Comparison of ENCODE assay signal across 14 cellular contexts in genomic region chr17:36085710-36086268, GRCh38. TPM values are rescaled to one million over a fixed set of nuclear protein-coding genes. Genes with fewer than 3 reads are reported as not detected.
DNase-seq lines count a peak whose midpoint lies in the region; ATAC-seq and TF ChIP-seq lines count a peak whose summit lies in the region.
"Had no signal": no experiment of that assay in that cellular context is flagged by ENCODE, and none has a peak within 500 bp of the region (broad histone marks: within the 10 kb centered on the region; RNA-seq: fewer than 3 reads in every experiment).

No MANE protein-coding gene starts in this region.

- no peaks in the 10 kb centered on the region for H3K9me3 ChIP-seq in DND-41 (ENCODE audit: insufficient read depth, low read length, severe bottlenecking)
- H3K9me3 ChIP-seq in mucosa of descending colon, result no peaks in the 10 kb centered on the region
- H3K9me3 ChIP-seq in esophagus squamous epithelium, result no peaks in the 10 kb centered on the region
- no peaks in the 10 kb centered on the region for H3K9me3 ChIP-seq in smooth muscle cell (replicated peaks; ENCODE audit: low read depth)
- H3K9me3 ChIP-seq: sigmoid colon, SJSA1 had no signal

- WGBS in esophagus squamous epithelium, 2 donors, result 22 to 40% methylated on average over 2 of the region's 2 CpGs
- WGBS in smooth muscle cell (ENCODE audit: low lambda C conversion rate), result 65% methylated on average over 2 of the region's 2 CpGs

- DNase-seq in DND-41, result no peak
- DNase-seq in MV-4-11 (lab: John Stamatoyannopoulos, UW), result peak; percentile 91
- DNase-seq in choroid plexus epithelial cell (ENCODE audit: low read depth), result peak; percentile 41
- DNase-seq in mucosa of descending colon, result no peak
- DNase-seq in esophagus squamous epithelium (lab: John Stamatoyannopoulos, UW), result no peak
- no peak for DNase-seq in activated T-helper 2 cell treated with anti-CD3 and anti-CD28 coated beads, Interferon-gamma antibody, Interleukin-2, Interleukin-4, amounts not matched to agents 10 μg/mL and 5 μg/mL and 100 μg/mL, durations not matched to agents 14 hours and 24 hours and 36 hours (ENCODE audit: low spot score)
- no peak for DNase-seq in smooth muscle cell (lab: John Stamatoyannopoulos, UW; ENCODE audit: unreplicated experiment)
- DNase-seq: activated CD4-positive, alpha-beta T cell treated with anti-CD3 and anti-CD28 coated beads, Interleukin-2, amount 10 ng/mL, durations not matched to agents 7 days and 5 days; CD4-positive, alpha-beta T cell; dermis blood vessel endothelial cell; sigmoid colon had no signal

- H3K27me3 Mint-ChIP-seq in activated T-helper 2 cell treated with anti-CD3 and anti-CD28 coated beads, Interferon-gamma antibody, Interleukin-2, Interleukin-4, amounts not matched to agents 10 μg/mL and 5 μg/mL and 100 μg/mL, durations not matched to agents 14 hours and 24 hours and 36 hours (ENCODE audit: low read depth), result peaks cover 13% of the 10 kb centered on the region

- no peaks in the 10 kb centered on the region for H3K36me3 Mint-ChIP-seq in activated T-helper 2 cell treated with anti-CD3 and anti-CD28 coated beads, Interferon-gamma antibody, Interleukin-2, Interleukin-4, amounts not matched to agents 10 μg/mL and 5 μg/mL and 100 μg/mL, durations not matched to agents 14 hours and 24 hours and 36 hours (ENCODE audit: low read depth)
- H3K36me3 Mint-ChIP-seq: activated naive CD4-positive, alpha-beta T cell treated with anti-CD3 and anti-CD28 coated beads, Interleukin-2, amount 50 U/mL, for 72 hours had no signal

- no peaks in the 10 kb centered on the region for H3K79me2 ChIP-seq in DND-41 (ENCODE audit: insufficient read depth, low read length)
- no peaks in the 10 kb centered on the region for H3K79me2 ChIP-seq in smooth muscle cell (ENCODE audit: low read depth)

- ATAC-seq in DND-41 (ENCODE audit: insufficient read depth, low read depth) (peak; percentile 48), mucosa of descending colon (peak; percentile 35), HG03135 (IDR thresholded peaks at IDR 0.05; ENCODE audit: unreplicated experiment) (no peak)
- ATAC-seq: activated naive CD4-positive, alpha-beta T cell treated with anti-CD3 and anti-CD28 coated beads, Interleukin-2, amount 50 U/mL, for 72 hours had no signal

- H3K4me1 ChIP-seq in DND-41 (ENCODE audit: insufficient read depth, low read length) (peaks cover 44% of the 10 kb centered on the region), mucosa of descending colon (ENCODE audit: low read depth) (no peaks in the 10 kb centered on the region), esophagus squamous epithelium (peaks cover 0 to 5% (median 0%) of the 10 kb centered on the region in 3 donors), smooth muscle cell (ENCODE audit: low read depth) (no peaks in the 10 kb centered on the region)
- H3K4me1 ChIP-seq: sigmoid colon, SJSA1 had no signal

- H3K27me3 ChIP-seq in DND-41 (ENCODE audit: insufficient read depth, low read length, poor library complexity), result peaks cover 3% of the 10 kb centered on the region
- peaks cover 0 to 18% (median 0%) of the 10 kb centered on the region in 4 donors for H3K27me3 ChIP-seq in esophagus squamous epithelium
- no peaks in the 10 kb centered on the region for H3K27me3 ChIP-seq in smooth muscle cell (ENCODE audit: low read depth)
- H3K27me3 ChIP-seq: SJSA1 had no signal

- H3K27ac ChIP-seq in DND-41 (ENCODE audit: low read length) (peak overlapping the region; percentile 47; the same call in 1 of the 2 replicates), esophagus squamous epithelium (no peak overlapping the region), smooth muscle cell (ENCODE audit: low read depth) (no peak overlapping the region)
- H3K27ac ChIP-seq: sigmoid colon, SJSA1 had no signal

- H3K27ac Mint-ChIP-seq in activated T-helper 2 cell treated with anti-CD3 and anti-CD28 coated beads, Interferon-gamma antibody, Interleukin-2, Interleukin-4, amounts not matched to agents 10 μg/mL and 5 μg/mL and 100 μg/mL, durations not matched to agents 14 hours and 24 hours and 36 hours, result no peak overlapping the region
- H3K27ac Mint-ChIP-seq: activated CD4-positive, alpha-beta T cell treated with anti-CD3 and anti-CD28 coated beads, Interleukin-2, amount 10 ng/mL, durations not matched to agents 7 days and 5 days; CD4-positive, alpha-beta T cell had no signal

- no peak for TF ChIP-seq CTCF in DND-41 (IDR thresholded peaks at IDR 0.05; ENCODE audit: borderline replicate concordance, extremely low read depth, low read length, poor library complexity, severe bottlenecking)
- TF ChIP-seq CTCF in choroid plexus epithelial cell (conservative IDR thresholded peaks at IDR 0.05; ENCODE audit: low read depth, low read length), result no peak
- TF ChIP-seq CTCF in mucosa of descending colon (IDR thresholded peaks at IDR 0.05), result no peak
- no peak for TF ChIP-seq CTCF in esophagus squamous epithelium (IDR thresholded peaks at IDR 0.05)
- TF ChIP-seq CTCF in smooth muscle cell (IDR thresholded peaks at IDR 0.05; ENCODE audit: borderline replicate concordance, insufficient read depth, poor library complexity, severe bottlenecking), result no peak

- intact Hi-C loops in mucosa of descending colon (cut with DNase I, micrococcal nuclease) (no loop called here), esophagus squamous epithelium (cut with DNase I) (no loop called here)
- intact Hi-C loops in activated T-helper 2 cell treated with anti-CD3 and anti-CD28 coated beads, Interferon-gamma antibody, Interleukin-2, Interleukin-4, amounts not matched to agents 10 μg/mL and 5 μg/mL and 100 μg/mL, durations not matched to agents 14 hours and 24 hours and 36 hours (cut with micrococcal nuclease), result no loop called here

- no peak overlapping the region for H3K4me3 ChIP-seq in DND-41 (ENCODE audit: low read depth in 1 of 2, low read length in 2 of 2)
- H3K4me3 ChIP-seq in choroid plexus epithelial cell (ENCODE audit: low read depth, low read length), result no peak overlapping the region
- H3K4me3 ChIP-seq in mucosa of descending colon, result no peak overlapping the region
- H3K4me3 ChIP-seq in esophagus squamous epithelium, result no peak overlapping the region
- no peak overlapping the region for H3K4me3 ChIP-seq in smooth muscle cell
- H3K4me3 ChIP-seq: sigmoid colon, SJSA1 had no signal

- H3K36me3 ChIP-seq in DND-41 (ENCODE audit: insufficient read depth, low read length) (no peaks in the 10 kb centered on the region), mucosa of descending colon (ENCODE audit: low read depth) (no peaks in the 10 kb centered on the region), esophagus squamous epithelium (no peaks in the 10 kb centered on the region), smooth muscle cell (ENCODE audit: low read depth) (no peaks in the 10 kb centered on the region)
- H3K36me3 ChIP-seq: sigmoid colon, SJSA1 had no signal

- H4K20me1 ChIP-seq in DND-41 (ENCODE audit: insufficient read depth, low read length) (no peaks in the 10 kb centered on the region), smooth muscle cell (ENCODE audit: low read depth) (no peaks in the 10 kb centered on the region)

- H3K4me2 ChIP-seq in DND-41 (ENCODE audit: insufficient read depth, low read length), result no peak overlapping the region
- H3K4me2 ChIP-seq in smooth muscle cell, result no peak overlapping the region

- no peak overlapping the region for H3K4me3 Mint-ChIP-seq in activated T-helper 2 cell treated with anti-CD3 and anti-CD28 coated beads, Interferon-gamma antibody, Interleukin-2, Interleukin-4, amounts not matched to agents 10 μg/mL and 5 μg/mL and 100 μg/mL, durations not matched to agents 14 hours and 24 hours and 36 hours (ENCODE audit: low read depth)
- H3K4me3 Mint-ChIP-seq: activated CD4-positive, alpha-beta T cell treated with anti-CD3 and anti-CD28 coated beads, Interleukin-2, amount 10 ng/mL, durations not matched to agents 7 days and 5 days; CD4-positive, alpha-beta T cell had no signal

- TF ChIP-seq POLR2A in esophagus squamous epithelium (IDR thresholded peaks at IDR 0.05), result no peak

- no peaks in the 10 kb centered on the region for H3K9me3 Mint-ChIP-seq in activated T-helper 2 cell treated with anti-CD3 and anti-CD28 coated beads, Interferon-gamma antibody, Interleukin-2, Interleukin-4, amounts not matched to agents 10 μg/mL and 5 μg/mL and 100 μg/mL, durations not matched to agents 14 hours and 24 hours and 36 hours
- H3K9me3 Mint-ChIP-seq: activated CD4-positive, alpha-beta T cell treated with anti-CD3 and anti-CD28 coated beads, Interleukin-2, amount 10 ng/mL, durations not matched to agents 7 days and 5 days; activated naive CD4-positive, alpha-beta T cell treated with anti-CD3 and anti-CD28 coated beads, Interleukin-2, amount 50 U/mL, for 72 hours; CD4-positive, alpha-beta T cell had no signal

- H2AFZ ChIP-seq in DND-41 (ENCODE audit: low read depth, low read length) (peak overlapping the region; percentile 56), smooth muscle cell (ENCODE audit: low read depth) (no peak overlapping the region)

- H3F3A ChIP-seq in smooth muscle cell (ENCODE audit: low read depth), result no peaks in the 10 kb centered on the region

- H3K9ac ChIP-seq in DND-41 (ENCODE audit: low read depth, low read length), result no peak overlapping the region
- no peak overlapping the region for H3K9ac ChIP-seq in smooth muscle cell (ENCODE audit: low read depth)

- peaks cover 47% of the 10 kb centered on the region for H3K4me1 Mint-ChIP-seq in activated T-helper 2 cell treated with anti-CD3 and anti-CD28 coated beads, Interferon-gamma antibody, Interleukin-2, Interleukin-4, amounts not matched to agents 10 μg/mL and 5 μg/mL and 100 μg/mL, durations not matched to agents 14 hours and 24 hours and 36 hours (ENCODE audit: low read depth)

RNA-seq across cellular contexts. Expression of gene CCL3, which starts 4.2 kb away (rescaled TPM):
- total RNA-seq in mucosa of descending colon, result 1 to 10 TPM; 1.5 to 4.3 (median 4.1) TPM
- total RNA-seq in esophagus squamous epithelium, result under 1 TPM in 1 of 4 donors, not detected in 3; 0.68 TPM
- 218 and 222 TPM in 2 replicates for total RNA-seq in activated T-helper 2 cell treated with anti-CD3 and anti-CD28 coated beads, Interferon-gamma antibody, Interleukin-2, Interleukin-4, amounts not matched to agents 10 μg/mL and 5 μg/mL and 100 μg/mL, durations not matched to agents 14 hours and 24 hours and 36 hours
- 1.3 and 4.8 TPM in 2 replicates for total RNA-seq in smooth muscle cell
- polyA plus RNA-seq in smooth muscle cell, result 0.63 and 6.7 TPM in 2 replicates
- total RNA-seq: dermis blood vessel endothelial cell, SJSA1 had no signal

RNA-seq across cellular contexts. Expression of gene CCL4, which starts 17.8 kb away (rescaled TPM):
- total RNA-seq in mucosa of descending colon (1 to 10 TPM; 3.7 to 8.8 (median 4.1) TPM), esophagus squamous epithelium (1 to 10 TPM in 3 of 4 donors, under 1 TPM in 1; 0.56 to 3.2 (median 2.6) TPM), smooth muscle cell (0.81 and 1.3 TPM in 2 replicates)
- 136 and 150 TPM in 2 replicates for total RNA-seq in activated T-helper 2 cell treated with anti-CD3 and anti-CD28 coated beads, Interferon-gamma antibody, Interleukin-2, Interleukin-4, amounts not matched to agents 10 μg/mL and 5 μg/mL and 100 μg/mL, durations not matched to agents 14 hours and 24 hours and 36 hours
- 1.5 TPM in 1 of 2 replicates, not detected in the other for polyA plus RNA-seq in smooth muscle cell
- total RNA-seq: dermis blood vessel endothelial cell, SJSA1 had no signal

RNA-seq across cellular contexts. Expression of gene CCL18, which starts 21.7 kb away (rescaled TPM):
- total RNA-seq in mucosa of descending colon (1 to 10 TPM; 1.0 to 7.3 (median 2.3) TPM), esophagus squamous epithelium (1 to 10 TPM in 1 of 4 donors, under 1 TPM in 2, not detected in 1; 0.76 to 2.8 (median 0.92) TPM), smooth muscle cell (not detected in 2 replicates)
- not detected in 2 replicates for total RNA-seq in activated T-helper 2 cell treated with anti-CD3 and anti-CD28 coated beads, Interferon-gamma antibody, Interleukin-2, Interleukin-4, amounts not matched to agents 10 μg/mL and 5 μg/mL and 100 μg/mL, durations not matched to agents 14 hours and 24 hours and 36 hours
- not detected in 2 replicates for polyA plus RNA-seq in smooth muscle cell
- total RNA-seq: activated CD4-positive, alpha-beta T cell treated with anti-CD3 and anti-CD28 coated beads, Interleukin-2, amount 10 ng/mL, durations not matched to agents 7 days and 5 days; CD4-positive, alpha-beta T cell; dermis blood vessel endothelial cell; SJSA1 had no signal

Comparison
In these comparisons a context has a peak if more than half of its experiments do, and no peak if none do; other contexts are left out.
1. DNase-seq: peak in MV-4-11 (single experiment) and choroid plexus epithelial cell (single experiment); none in DND-41 (single experiment), mucosa of descending colon (0 of 3), esophagus squamous epithelium (single experiment), activated T-helper 2 cell treated with anti-CD3 and anti-CD28 coated beads, Interferon-gamma antibody, Interleukin-2, Interleukin-4, amounts not matched to agents 10 μg/mL and 5 μg/mL and 100 μg/mL, durations not matched to agents 14 hours and 24 hours and 36 hours (single experiment) and smooth muscle cell (single experiment).
2. RNA of gene CCL3, which starts 4.2 kb away (total RNA-seq): 218 to 222 TPM in activated T-helper 2 cell treated with anti-CD3 and anti-CD28 coated beads, Interferon-gamma antibody, Interleukin-2, Interleukin-4, amounts not matched to agents 10 μg/mL and 5 μg/mL and 100 μg/mL, durations not matched to agents 14 hours and 24 hours and 36 hours; 1.5 to 4.3 TPM in mucosa of descending colon, 1.3 to 4.8 TPM in smooth muscle cell and 0.68 TPM in esophagus squamous epithelium; every median in the first group is over 10 times any median in the second.
3. RNA of gene CCL4, which starts 17.8 kb away (total RNA-seq): 136 to 150 TPM in activated T-helper 2 cell treated with anti-CD3 and anti-CD28 coated beads, Interferon-gamma antibody, Interleukin-2, Interleukin-4, amounts not matched to agents 10 μg/mL and 5 μg/mL and 100 μg/mL, durations not matched to agents 14 hours and 24 hours and 36 hours; 3.7 to 8.8 TPM in mucosa of descending colon, 0.56 to 3.2 TPM in esophagus squamous epithelium and 0.81 to 1.3 TPM in smooth muscle cell; every median in the first group is over 10 times any median in the second.